ENCODE assay signal across 1 cellular context in genomic region chr17:82205720-82206508, GRCh38.
TF ChIP-seq lines count a peak whose summit lies in the region.

No MANE protein-coding gene starts in this region.

TF ChIP-seq in GM12878, 131 proteins besides CTCF, POLR2A, EP300 and RAD21 (continued from another document):
- TF ChIP-seq MYB (IDR thresholded peaks at IDR 0.05; ENCODE audit: borderline replicate concordance, low read depth, low read length) (no peak), DPF2 (IDR thresholded peaks at IDR 0.05) (peak; percentile 45; the same call in 1 of the 2 replicates), SMC3 (IDR thresholded peaks at IDR 0.05; ENCODE audit: borderline replicate concordance, low read length) (peak; percentile 86; the same call in 1 of the 2 replicates), ATF3 (IDR thresholded peaks at IDR 0.05; ENCODE audit: borderline replicate concordance, extremely low read depth, low read depth, low read length) (no peak), TCF3 (IDR thresholded peaks at IDR 0.05; ENCODE audit: borderline replicate concordance, insufficient read depth, low read depth, low read length) (0 out of 2 replicates have a peak, but pooled peaks have one; percentile 17), SMARCA5 (IDR thresholded peaks at IDR 0.05) (peak; percentile 68), NKRF (conservative IDR thresholded peaks at IDR 0.05) (0 out of 2 replicates have a peak, but pooled peaks have one; percentile 48), MEF2A (IDR thresholded peaks at IDR 0.05; ENCODE audit: insufficient read depth, low read depth, low read length) (0 out of 2 replicates have a peak, but pooled peaks have one; percentile 23), SMAD5 (IDR thresholded peaks at IDR 0.05; ENCODE audit: low read depth) (peak; percentile 71; the same call in 1 of the 2 replicates), IKZF2 (IDR thresholded peaks at IDR 0.05) (peak in 1 of 2 experiments; percentile 17; a peak in 2 of 4 replicates), ELK1 (IDR thresholded peaks at IDR 0.05; ENCODE audit: low read depth, low read length) (0 out of 2 replicates have a peak, but pooled peaks have one; percentile 35), POLR2AphosphoS2 (IDR thresholded peaks at IDR 0.05; ENCODE audit: low read depth, low read length) (peak; percentile 41; the same call in 1 of the 2 replicates), ZNF207 (IDR thresholded peaks at IDR 0.05; ENCODE audit: borderline replicate concordance) (no peak; the same call in 1 of the 2 replicates), E4F1 (IDR thresholded peaks at IDR 0.05; ENCODE audit: borderline replicate concordance, partially characterized antibody) (peak; percentile 61), CREB1 (IDR thresholded peaks at IDR 0.05; ENCODE audit: low read depth) (peak; percentile 73), BACH1 (IDR thresholded peaks at IDR 0.05; ENCODE audit: borderline replicate concordance) (peak; percentile 56; the same call in 1 of the 2 replicates), PML (IDR thresholded peaks at IDR 0.05; ENCODE audit: low read length) (no peak), BHLHE40 (IDR thresholded peaks at IDR 0.05; ENCODE audit: borderline replicate concordance in 1 of 2, low read depth in 2 of 2, low read length in 1 of 2) (0 out of 4 replicates have a peak, but pooled peaks of 1 of the 2 experiments have one; percentile 41), GATAD2B (conservative IDR thresholded peaks at IDR 0.05; ENCODE audit: low read depth) (0 out of 2 replicates have a peak, but pooled peaks have one; percentile 29), YY1 (IDR thresholded peaks at IDR 0.05; ENCODE audit: low read depth, low read length) (peak; percentile 67), EED (IDR thresholded peaks at IDR 0.05; ENCODE audit: low read depth) (no peak), ZNF384 (IDR thresholded peaks at IDR 0.05; ENCODE audit: borderline replicate concordance, low read depth, low read length) (no peak), RCOR1 (conservative IDR thresholded peaks at IDR 0.05; ENCODE audit: low read depth, low read length) (no peak), LARP7 (IDR thresholded peaks at IDR 0.05) (peak; percentile 48; the same call in 1 of the 2 replicates), NBN (IDR thresholded peaks at IDR 0.05) (peak; percentile 59; the same call in 1 of the 2 replicates), MXI1 (IDR thresholded peaks at IDR 0.05; ENCODE audit: low read depth, low read length) (peak; percentile 55; the same call in 1 of the 2 replicates), PRDM15 (CRISPR knock-in tag; IDR thresholded peaks at IDR 0.05) (no peak), CHD2 (IDR thresholded peaks at IDR 0.05; ENCODE audit: borderline replicate concordance, low read depth, low read length) (peak; percentile 34; the same call in 1 of the 2 replicates), IKZF1 (conservative IDR thresholded peaks at IDR 0.05) (0 out of 2 replicates have a peak, but pooled peaks have one; percentile 26), ATF7 (IDR thresholded peaks at IDR 0.05; ENCODE audit: low read depth) (peak; percentile 17; the same call in 1 of the 2 replicates)
- TF ChIP-seq, protein P1, sequence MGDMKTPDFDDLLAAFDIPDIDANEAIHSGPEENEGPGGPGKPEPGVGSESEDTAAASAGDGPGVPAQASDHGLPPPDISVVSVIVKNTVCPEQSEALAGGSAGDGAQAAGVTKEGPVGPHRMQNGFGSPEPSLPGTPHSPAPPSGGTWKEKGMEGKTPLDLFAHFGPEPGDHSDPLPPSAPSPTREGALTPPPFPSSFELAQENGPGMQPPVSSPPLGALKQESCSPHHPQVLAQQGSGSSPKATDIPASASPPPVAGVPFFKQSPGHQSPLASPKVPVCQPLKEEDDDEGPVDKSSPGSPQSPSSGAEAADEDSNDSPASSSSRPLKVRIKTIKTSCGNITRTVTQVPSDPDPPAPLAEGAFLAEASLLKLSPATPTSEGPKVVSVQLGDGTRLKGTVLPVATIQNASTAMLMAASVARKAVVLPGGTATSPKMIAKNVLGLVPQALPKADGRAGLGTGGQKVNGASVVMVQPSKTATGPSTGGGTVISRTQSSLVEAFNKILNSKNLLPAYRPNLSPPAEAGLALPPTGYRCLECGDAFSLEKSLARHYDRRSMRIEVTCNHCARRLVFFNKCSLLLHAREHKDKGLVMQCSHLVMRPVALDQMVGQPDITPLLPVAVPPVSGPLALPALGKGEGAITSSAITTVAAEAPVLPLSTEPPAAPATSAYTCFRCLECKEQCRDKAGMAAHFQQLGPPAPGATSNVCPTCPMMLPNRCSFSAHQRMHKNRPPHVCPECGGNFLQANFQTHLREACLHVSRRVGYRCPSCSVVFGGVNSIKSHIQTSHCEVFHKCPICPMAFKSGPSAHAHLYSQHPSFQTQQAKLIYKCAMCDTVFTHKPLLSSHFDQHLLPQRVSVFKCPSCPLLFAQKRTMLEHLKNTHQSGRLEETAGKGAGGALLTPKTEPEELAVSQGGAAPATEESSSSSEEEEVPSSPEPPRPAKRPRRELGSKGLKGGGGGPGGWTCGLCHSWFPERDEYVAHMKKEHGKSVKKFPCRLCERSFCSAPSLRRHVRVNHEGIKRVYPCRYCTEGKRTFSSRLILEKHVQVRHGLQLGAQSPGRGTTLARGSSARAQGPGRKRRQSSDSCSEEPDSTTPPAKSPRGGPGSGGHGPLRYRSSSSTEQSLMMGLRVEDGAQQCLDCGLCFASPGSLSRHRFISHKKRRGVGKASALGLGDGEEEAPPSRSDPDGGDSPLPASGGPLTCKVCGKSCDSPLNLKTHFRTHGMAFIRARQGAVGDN (IDR thresholded peaks at IDR 0.05), result peak; percentile 78
- TF ChIP-seq, protein P2, sequence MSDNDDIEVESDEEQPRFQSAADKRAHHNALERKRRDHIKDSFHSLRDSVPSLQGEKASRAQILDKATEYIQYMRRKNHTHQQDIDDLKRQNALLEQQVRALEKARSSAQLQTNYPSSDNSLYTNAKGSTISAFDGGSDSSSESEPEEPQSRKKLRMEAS (IDR thresholded peaks at IDR 0.05; ENCODE audit: low read depth, low read length), result 0 out of 2 replicates have a peak, but pooled peaks have one; percentile 49
- TF ChIP-seq, protein P3, sequence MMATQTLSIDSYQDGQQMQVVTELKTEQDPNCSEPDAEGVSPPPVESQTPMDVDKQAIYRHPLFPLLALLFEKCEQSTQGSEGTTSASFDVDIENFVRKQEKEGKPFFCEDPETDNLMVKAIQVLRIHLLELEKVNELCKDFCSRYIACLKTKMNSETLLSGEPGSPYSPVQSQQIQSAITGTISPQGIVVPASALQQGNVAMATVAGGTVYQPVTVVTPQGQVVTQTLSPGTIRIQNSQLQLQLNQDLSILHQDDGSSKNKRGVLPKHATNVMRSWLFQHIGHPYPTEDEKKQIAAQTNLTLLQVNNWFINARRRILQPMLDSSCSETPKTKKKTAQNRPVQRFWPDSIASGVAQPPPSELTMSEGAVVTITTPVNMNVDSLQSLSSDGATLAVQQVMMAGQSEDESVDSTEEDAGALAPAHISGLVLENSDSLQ (IDR thresholded peaks at IDR 0.05), result peak; percentile 33; the same call in 1 of the 2 replicates
